2 cellular contexts compared by ENCODE assay signal in genomic region chr2:48344441-48344756, GRCh38.
TF ChIP-seq lines count a peak whose summit lies in the region.

No MANE protein-coding gene starts in this region.

TF ChIP-seq in IMR-90, 13 proteins besides CTCF, POLR2A, EP300 and RAD21 (continued from another document):
- TF ChIP-seq USF2 (IDR thresholded peaks at IDR 0.05; ENCODE audit: low read depth, low read length): no peak
- no peak for TF ChIP-seq SMC3 (IDR thresholded peaks at IDR 0.05; ENCODE audit: low read depth, low read length)
- no peak for TF ChIP-seq CEBPB (IDR thresholded peaks at IDR 0.05; ENCODE audit: low read depth, low read length)

TF ChIP-seq in WTC11, 78 proteins besides CTCF, POLR2A, EP300 and RAD21 (continued from another document):
- TF ChIP-seq ZSCAN18 (CRISPR knock-in tag; IDR thresholded peaks at IDR 0.05) (no peak), ZNF532 (CRISPR knock-in tag; IDR thresholded peaks at IDR 0.05; ENCODE audit: borderline replicate concordance) (no peak), IRF2 (CRISPR knock-in tag; IDR thresholded peaks at IDR 0.05; ENCODE audit: borderline replicate concordance, low read depth) (no peak), IRF1 (CRISPR knock-in tag; IDR thresholded peaks at IDR 0.05) (no peak)
